Comparison of ENCODE assay signal across 1 cellular context in genomic region chr2:58039170-58039611, GRCh38.
TF ChIP-seq lines count a peak whose summit lies in the region.

No MANE protein-coding gene starts in this region.

TF ChIP-seq in SK-N-SH treated with all-trans-retinoic acid at 6 μM for 48 hours, 23 proteins besides CTCF, POLR2A, EP300 and RAD21 (continued from another document):
- TF ChIP-seq GLIS3 (CRISPR knock-in tag; IDR thresholded peaks at IDR 0.05) = no peak
TF ChIP-seq in SK-N-SH treated with all-trans-retinoic acid at 6 μM for 48 hours: peak in this region for 0.
